1 cellular context compared by ENCODE assay signal in genomic region chr11:12673924-12674570, GRCh38.
TF ChIP-seq lines count a peak whose summit lies in the region.

Gene TEAD1, plus strand, starts transcription at chr11:12674421.

TF ChIP-seq in HepG2, 621 proteins besides CTCF, POLR2A, EP300 and RAD21 (continued from another document and continues in another):
- peak; percentile 43; the same call in 1 of the 2 replicates for TF ChIP-seq IRF9 (CRISPR knock-in tag; IDR thresholded peaks at IDR 0.05; ENCODE audit: borderline replicate concordance)
- TF ChIP-seq MAZ (IDR thresholded peaks at IDR 0.05; ENCODE audit: borderline replicate concordance, low read depth, low read length): peak; percentile 72
- TF ChIP-seq MAZ (CRISPR knock-in tag; IDR thresholded peaks at IDR 0.05; ENCODE audit: low read depth): peak; percentile 87
- TF ChIP-seq DR1 (CRISPR knock-in tag; IDR thresholded peaks at IDR 0.05): no peak
- TF ChIP-seq MXD1 (CRISPR knock-in tag; IDR thresholded peaks at IDR 0.05): no peak
- no peak for TF ChIP-seq ZNF432 (CRISPR knock-in tag; IDR thresholded peaks at IDR 0.05; ENCODE audit: borderline replicate concordance)
- TF ChIP-seq THAP9 (CRISPR knock-in tag; IDR thresholded peaks at IDR 0.05; ENCODE audit: borderline replicate concordance): no peak
- TF ChIP-seq TFE3 (CRISPR knock-in tag; IDR thresholded peaks at IDR 0.05): no peak
- TF ChIP-seq ZNF792 (CRISPR knock-in tag; IDR thresholded peaks at IDR 0.05): no peak
- no peak for TF ChIP-seq EHMT2 (IDR thresholded peaks at IDR 0.05; ENCODE audit: borderline replicate concordance, low read depth, low read length)
- TF ChIP-seq ZNF205 (CRISPR knock-in tag; IDR thresholded peaks at IDR 0.05): 0 out of 2 replicates have a peak, but pooled peaks have one; percentile 21
- TF ChIP-seq HMGA1 (CRISPR knock-in tag; conservative IDR thresholded peaks at IDR 0.05): no peak
- no peak for TF ChIP-seq ZIK1 (CRISPR knock-in tag; IDR thresholded peaks at IDR 0.05; ENCODE audit: borderline replicate concordance, low read depth)
- TF ChIP-seq SUZ12 (IDR thresholded peaks at IDR 0.05; ENCODE audit: low read depth, low read length): no peak
- TF ChIP-seq ZBTB46 (CRISPR knock-in tag; IDR thresholded peaks at IDR 0.05; ENCODE audit: borderline replicate concordance): no peak
- TF ChIP-seq ZSCAN29 (CRISPR knock-in tag; conservative IDR thresholded peaks at IDR 0.05): 0 out of 2 replicates have a peak, but pooled peaks have one; percentile 32
- TF ChIP-seq PAWR (CRISPR knock-in tag; IDR thresholded peaks at IDR 0.05; ENCODE audit: borderline replicate concordance): no peak
- TF ChIP-seq CCAR2 (optimal IDR thresholded peaks at IDR 0.05; ENCODE audit: low read depth, low read length): no peak
- TF ChIP-seq ZFP36L2 (CRISPR knock-in tag; IDR thresholded peaks at IDR 0.05): no peak
- TF ChIP-seq STAT5B (CRISPR knock-in tag; IDR thresholded peaks at IDR 0.05): no peak
- TF ChIP-seq ZNF704 (CRISPR knock-in tag; IDR thresholded peaks at IDR 0.05; ENCODE audit: borderline replicate concordance): no peak
- TF ChIP-seq ZNF496 (CRISPR knock-in tag; IDR thresholded peaks at IDR 0.05; ENCODE audit: insufficient replicate concordance): no peak
- no peak for TF ChIP-seq ZNF557 (CRISPR knock-in tag; IDR thresholded peaks at IDR 0.05)
- TF ChIP-seq ZNF749 (CRISPR knock-in tag; IDR thresholded peaks at IDR 0.05; ENCODE audit: borderline replicate concordance): no peak
- no peak for TF ChIP-seq SNAI1 (CRISPR knock-in tag; IDR thresholded peaks at IDR 0.05; ENCODE audit: borderline replicate concordance)
- TF ChIP-seq ZFYVE20 (CRISPR knock-in tag; IDR thresholded peaks at IDR 0.05; ENCODE audit: borderline replicate concordance, low read depth): no peak
- TF ChIP-seq RFX5 (IDR thresholded peaks at IDR 0.05; ENCODE audit: low read depth, low read length): peak; percentile 77; the same call in 1 of the 2 replicates
- TF ChIP-seq SCMH1 (CRISPR knock-in tag; IDR thresholded peaks at IDR 0.05; ENCODE audit: borderline replicate concordance): no peak
- no peak; the same call in 1 of the 2 replicates for TF ChIP-seq ZBTB14 (CRISPR knock-in tag; IDR thresholded peaks at IDR 0.05)
- TF ChIP-seq ZNF563 (CRISPR knock-in tag; IDR thresholded peaks at IDR 0.05): no peak; the same call in 1 of the 2 replicates
- 0 out of 2 replicates have a peak, but pooled peaks have one; percentile 24 for TF ChIP-seq ZNF580 (CRISPR knock-in tag; IDR thresholded peaks at IDR 0.05; ENCODE audit: borderline replicate concordance, low read depth)
- no peak for TF ChIP-seq CBX1 (IDR thresholded peaks at IDR 0.05; ENCODE audit: low read depth)
- TF ChIP-seq EEA1 (CRISPR knock-in tag; IDR thresholded peaks at IDR 0.05; ENCODE audit: borderline replicate concordance): peak; percentile 73; the same call in 1 of the 2 replicates
- no peak for TF ChIP-seq HIVEP1 (CRISPR knock-in tag; IDR thresholded peaks at IDR 0.05)
- TF ChIP-seq ZNF776 (CRISPR knock-in tag; IDR thresholded peaks at IDR 0.05): no peak
- TF ChIP-seq TCF12 (IDR thresholded peaks at IDR 0.05): no peak
- no peak for TF ChIP-seq TCF12 (CRISPR knock-in tag; IDR thresholded peaks at IDR 0.05)
- no peak for TF ChIP-seq NPAS2 (CRISPR knock-in tag; IDR thresholded peaks at IDR 0.05; ENCODE audit: borderline replicate concordance)
- TF ChIP-seq ZNF281 (CRISPR knock-in tag; IDR thresholded peaks at IDR 0.05; ENCODE audit: borderline replicate concordance): no peak; the same call in 1 of the 2 replicates
- TF ChIP-seq SRSF4 (IDR thresholded peaks at IDR 0.05; ENCODE audit: low read depth, low read length, poor library complexity, severe bottlenecking): no peak
- TF ChIP-seq ZNF687 (CRISPR knock-in tag; IDR thresholded peaks at IDR 0.05): peak; percentile 84
- TF ChIP-seq MATR3 (CRISPR knock-in tag; IDR thresholded peaks at IDR 0.05): no peak
- TF ChIP-seq SMAD3 (CRISPR knock-in tag; IDR thresholded peaks at IDR 0.05): no peak
- TF ChIP-seq ZNF354B (CRISPR knock-in tag; IDR thresholded peaks at IDR 0.05): no peak
- TF ChIP-seq ZFP37 (CRISPR knock-in tag; IDR thresholded peaks at IDR 0.05; ENCODE audit: borderline replicate concordance): no peak; the same call in 1 of the 2 replicates
- no peak for TF ChIP-seq ZNF782 (CRISPR knock-in tag; IDR thresholded peaks at IDR 0.05; ENCODE audit: borderline replicate concordance)
- TF ChIP-seq WIZ (CRISPR knock-in tag; IDR thresholded peaks at IDR 0.05): no peak
- TF ChIP-seq GZF1 (CRISPR knock-in tag; IDR thresholded peaks at IDR 0.05): no peak
- TF ChIP-seq HNF4G (IDR thresholded peaks at IDR 0.05; ENCODE audit: borderline replicate concordance, low read depth, low read length): peak; percentile 83; the same call in 1 of the 2 replicates
- no peak for TF ChIP-seq HNF4G (CRISPR knock-in tag; IDR thresholded peaks at IDR 0.05; ENCODE audit: borderline replicate concordance, low read depth)
- TF ChIP-seq ZSCAN9 (CRISPR knock-in tag; IDR thresholded peaks at IDR 0.05; ENCODE audit: borderline replicate concordance): no peak; the same call in 1 of the 2 replicates
